In the genomic region with DNA sequence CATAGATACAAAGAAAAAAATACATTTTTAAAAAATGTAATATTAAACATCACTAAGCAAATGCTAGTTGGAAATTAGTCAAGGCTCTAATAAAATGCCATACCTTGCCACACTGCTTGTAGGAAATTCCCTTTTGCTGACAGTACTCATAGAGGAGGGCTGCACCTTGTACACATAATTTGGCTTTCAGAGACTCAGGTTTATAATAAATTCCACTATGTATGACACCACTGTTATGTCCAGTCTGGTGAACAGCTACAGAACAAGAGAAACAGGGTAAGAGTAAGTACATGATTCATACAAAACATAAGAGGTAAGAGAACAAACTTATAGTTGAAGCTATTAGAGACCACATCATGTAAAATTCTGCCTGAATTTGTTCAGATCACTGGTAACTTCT, we compare ENCODE assay signal across 17 cellular contexts. TPM values are rescaled to one million over a fixed set of nuclear protein-coding genes. Genes with fewer than 3 reads are reported as not detected.
DNase-seq lines count a peak whose midpoint lies in the region; ATAC-seq and TF ChIP-seq lines count a peak whose summit lies in the region.
"Had no signal": no experiment of that assay in that cellular context is flagged by ENCODE, and none has a peak within 500 bp of the region (broad histone marks: within the 10 kb centered on the region; RNA-seq: fewer than 3 reads in every experiment).

No MANE protein-coding gene starts in this region.

- no peaks in the 10 kb centered on the region for H3K9me3 ChIP-seq in RWPE2 (ENCODE audit: severe bottlenecking)

- TF ChIP-seq CTCF in RWPE2 (IDR thresholded peaks at IDR 0.05; ENCODE audit: poor library complexity, severe bottlenecking) (no peak), foreskin keratinocyte (conservative IDR thresholded peaks at IDR 0.05) (no peak), nephron progenitor cell (IDR thresholded peaks at IDR 0.05) (no peak)

- peak overlapping the region; percentile 10 for H3K27ac Mint-ChIP-seq in nephron progenitor cell
- H3K27ac Mint-ChIP-seq: B cell; CD8-positive, alpha-beta T cell; HFFc6 had no signal

- ATAC-seq in RWPE2 (ENCODE audit: low read depth) (0 out of 3 replicates have a peak, but pooled peaks have one; percentile 10), foreskin keratinocyte (peak; percentile 61), esophagus mucosa (no peak)
- ATAC-seq: CD8-positive, alpha-beta T cell; HCT116 had no signal

- H3K9me3 Mint-ChIP-seq in nephron progenitor cell, result peaks cover 17% of the 10 kb centered on the region
- H3K9me3 Mint-ChIP-seq: CD8-positive, alpha-beta T cell; HFFc6 had no signal

- in situ Hi-C loops in KBM-7 (cut with MboI; ENCODE audit: low pct_unique_long_range_greater_than_20kb, low sequenced_read_pairs), result no loop called here

- H3K4me3 Mint-ChIP-seq in nephron progenitor cell, result no peak overlapping the region
- H3K4me3 Mint-ChIP-seq: B cell; CD8-positive, alpha-beta T cell; HFFc6 had no signal

- H3K4me3 ChIP-seq in RWPE2 (ENCODE audit: severe bottlenecking), result no peak overlapping the region
- H3K4me3 ChIP-seq: BLaER1 treated with 17β-estradiol and CSF1 and Interleukin-3, amounts not matched to agents 10 nM and 100 nM had no signal

- peaks cover 63% of the 10 kb centered on the region for H3K36me3 Mint-ChIP-seq in nephron progenitor cell (ENCODE audit: low read depth)

- no peaks in the 10 kb centered on the region for H3K27me3 ChIP-seq in RWPE2 (ENCODE audit: insufficient read depth, poor library complexity, severe bottlenecking)
- H3K27me3 ChIP-seq in foreskin keratinocyte, result no peaks in the 10 kb centered on the region
- H3K27me3 ChIP-seq: BLaER1 treated with 17β-estradiol and CSF1 and Interleukin-3, amounts not matched to agents 10 nM and 100 nM had no signal

- peaks cover 16% of the 10 kb centered on the region for H3K36me3 ChIP-seq in RWPE2 (ENCODE audit: low read depth)

- no peaks in the 10 kb centered on the region for H3K4me1 ChIP-seq in RWPE2 (ENCODE audit: insufficient read depth, poor library complexity, severe bottlenecking)
- H3K4me1 ChIP-seq in foreskin keratinocyte, result no peaks in the 10 kb centered on the region

- H3K4me1 Mint-ChIP-seq in nephron progenitor cell, result no peaks in the 10 kb centered on the region
- H3K4me1 Mint-ChIP-seq: B cell had no signal

- DNase-seq in M059J (ENCODE audit: low read depth) (peak; percentile 17), RWPE2 (ENCODE audit: low spot score) (no peak), foreskin keratinocyte (peak in 1 of 2 donors; percentile 55), nephron progenitor cell (no peak), KBM-7 (no peak)
- DNase-seq: Calu3; CD8-positive, alpha-beta T cell; DMS79 treated with DMSO at 0.1 percent for 48 hours; GF-D8; GOT3; H7; HFFc6 had no signal

- peaks cover 8% of the 10 kb centered on the region for H3K27me3 Mint-ChIP-seq in nephron progenitor cell (ENCODE audit: low read depth, poor library complexity)
- H3K27me3 Mint-ChIP-seq: B cell had no signal

- no peak overlapping the region for H3K27ac ChIP-seq in RWPE2 (ENCODE audit: poor library complexity, severe bottlenecking)
- H3K27ac ChIP-seq in foreskin keratinocyte, result no peak overlapping the region
- H3K27ac ChIP-seq: BLaER1 treated with 17β-estradiol and CSF1 and Interleukin-3, amounts not matched to agents 10 nM and 100 nM; HL-60 had no signal

RNA-seq across cellular contexts. Expression of a gene that starts 10.1 kb away (rescaled TPM):
- 4.3 and 9.9 TPM in 2 replicates for total RNA-seq in M059J (2014; rRNA removed; shearing (Covaris generic))
- total RNA-seq in foreskin keratinocyte (7.2 and 9.1 TPM in 2 replicates), esophagus mucosa (6.0 TPM)
- 2.7 and 3.7 TPM in 2 replicates for polyA plus RNA-seq in foreskin keratinocyte

RNA-seq across cellular contexts. Expression of a gene that starts 10.2 kb away (rescaled TPM):
- 5.5 and 16.8 TPM in 2 replicates for total RNA-seq in M059J (2014; rRNA removed; shearing (Covaris generic))
- total RNA-seq in foreskin keratinocyte (7.7 and 7.8 TPM in 2 replicates), esophagus mucosa (15.2 TPM)
- 8.0 and 8.8 TPM in 2 replicates for polyA plus RNA-seq in foreskin keratinocyte
